ENCODE assay signal across 19 cellular contexts in the genomic region with DNA sequence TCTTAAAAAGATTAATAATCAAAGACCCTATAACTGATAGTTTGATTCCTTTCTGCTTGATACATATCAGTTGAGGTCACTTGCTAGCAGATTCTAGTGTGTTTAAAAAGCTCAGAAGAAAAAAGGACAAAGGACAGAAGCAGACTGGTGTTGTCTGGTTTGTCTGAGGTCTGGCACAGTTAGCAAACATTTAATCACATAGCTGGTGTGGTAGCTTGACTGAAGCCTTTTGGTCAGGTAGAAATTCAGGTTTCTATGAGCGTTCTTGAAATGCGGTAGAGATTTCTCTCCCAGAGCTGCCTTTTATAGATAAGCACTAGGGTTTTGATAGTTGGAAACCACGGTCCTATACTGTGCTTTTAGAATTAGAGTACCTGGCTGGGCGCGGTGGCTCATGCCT. TPM values are rescaled to one million over a fixed set of nuclear protein-coding genes. Genes with fewer than 3 reads are reported as not detected.
A peak's percentile ranks its signal among the peaks of the same experiment; 100 is the strongest.
DNase-seq lines count a peak whose midpoint lies in the region; ATAC-seq and TF ChIP-seq lines count a peak whose summit lies in the region.
"Had no signal": no experiment of that assay in that cellular context is flagged by ENCODE, and none has a peak within 500 bp of the region (broad histone marks: within the 10 kb centered on the region; RNA-seq: fewer than 3 reads in every experiment).

No MANE protein-coding gene starts in this region.

- H3K27me3 ChIP-seq in PC-3 (ENCODE audit: low read length) = no peaks in the 10 kb centered on the region
- peaks cover 10% of the 10 kb centered on the region for H3K27me3 ChIP-seq in adrenal gland
- H3K27me3 ChIP-seq in GM23338 (ENCODE audit: insufficient read depth) = peaks cover 19% of the 10 kb centered on the region
- H3K27me3 ChIP-seq: BLaER1 treated with 17β-estradiol and CSF1 and Interleukin-3, amounts not matched to agents 10 nM and 100 nM; SJSA1 had no signal

- H3K36me3 Mint-ChIP-seq in GM23338 (ENCODE audit: low read depth) = peaks cover 11% of the 10 kb centered on the region; the same call in 2 of the 3 replicates
- H3K36me3 Mint-ChIP-seq: CD4-positive, alpha-beta memory T cell had no signal

- H3K9me2 ChIP-seq in PC-3 (replicated peaks; ENCODE audit: low read length) = no peaks in the 10 kb centered on the region
- H3K9me2 ChIP-seq in GM23338 (ENCODE audit: insufficient read depth) = no peaks in the 10 kb centered on the region

- H2AFZ ChIP-seq in PC-3 (ENCODE audit: low read length) = no peak overlapping the region
- H2AFZ ChIP-seq in GM23338 = no peak overlapping the region

- TF ChIP-seq CTCF in PC-3 (conservative IDR thresholded peaks at IDR 0.05; ENCODE audit: low read depth, low read length) (no peak), adrenal gland (IDR thresholded peaks at IDR 0.05) (no peak), GM23338 (conservative IDR thresholded peaks at IDR 0.05; ENCODE audit: low read depth in 2 of 2) (no peak)

- peaks cover 30% of the 10 kb centered on the region for H3K4me1 Mint-ChIP-seq in GM23338
- H3K4me1 Mint-ChIP-seq: CD4-positive, alpha-beta memory T cell had no signal

- no TSS peak for BruUV-seq in PC-3 (replicated peaks; lab: Mats Ljungman, UMichigan)

- H4K20me1 ChIP-seq in PC-3 (ENCODE audit: low read length) = no peaks in the 10 kb centered on the region
- 0 out of 2 replicates have a peak, but pooled peaks cover 7% of the 10 kb centered on the region for H4K20me1 ChIP-seq in GM23338 (replicated peaks; ENCODE audit: insufficient read depth)
- H4K20me1 ChIP-seq: BLaER1 treated with 17β-estradiol and CSF1 and Interleukin-3, amounts not matched to agents 10 nM and 100 nM had no signal

- ATAC-seq in PC-3 (no peak), GM23338 (no peak)

- WGBS in adrenal gland, 4 donors = 88 to 98% (median 92%) methylated on average over 5 of the region's 5 CpGs

- H3K4me3 ChIP-seq in PC-3 (ENCODE audit: low read length) (no peak overlapping the region), adrenal gland (no peak overlapping the region), GM23338 (no peak overlapping the region)
- H3K4me3 ChIP-seq: BLaER1 treated with 17β-estradiol and CSF1 and Interleukin-3, amounts not matched to agents 10 nM and 100 nM; SJSA1 had no signal

- no peak overlapping the region for H3K27ac ChIP-seq in PC-3 (ENCODE audit: low read length)
- H3K27ac ChIP-seq in adrenal gland = no peak overlapping the region
- no peak overlapping the region for H3K27ac ChIP-seq in GM23338 (ENCODE audit: low read depth)
- H3K27ac ChIP-seq: BLaER1 treated with 17β-estradiol and CSF1 and Interleukin-3, amounts not matched to agents 10 nM and 100 nM; SJSA1 had no signal

- 0 out of 2 replicates have a peak, but pooled peaks cover 4% of the 10 kb centered on the region for H3K4me1 ChIP-seq in PC-3 (ENCODE audit: insufficient read depth, low read length)
- H3K4me1 ChIP-seq in adrenal gland (replicated peaks in 1 of 2) = no peaks in the 10 kb centered on the region
- H3K4me1 ChIP-seq in GM23338 (ENCODE audit: insufficient read depth) = peaks cover 5% of the 10 kb centered on the region
- H3K4me1 ChIP-seq: BLaER1 treated with 17β-estradiol and CSF1 and Interleukin-3, amounts not matched to agents 10 nM and 100 nM; Caco-2 had no signal

- H3K27me3 Mint-ChIP-seq in GM23338 (ENCODE audit: insufficient read depth, low read depth, poor library complexity) = peaks cover 17% of the 10 kb centered on the region

- POLR2A ChIA-PET in PC-3 (lab: Charles Lee; ENCODE audit: unreplicated experiment) = no interaction called here

- TF ChIP-seq POLR2A in adrenal gland (IDR thresholded peaks at IDR 0.05) = no peak

- H3K79me2 ChIP-seq in PC-3 (ENCODE audit: low read length) = no peaks in the 10 kb centered on the region
- H3K79me2 ChIP-seq in GM23338 (replicated peaks; ENCODE audit: insufficient read depth) = no peaks in the 10 kb centered on the region

- no peaks in the 10 kb centered on the region for H3K36me3 ChIP-seq in PC-3 (ENCODE audit: low read depth, low read length)
- no peaks in the 10 kb centered on the region for H3K36me3 ChIP-seq in adrenal gland (replicated peaks in 1 of 2)
- no peaks in the 10 kb centered on the region; the same call in 1 of the 2 replicates for H3K36me3 ChIP-seq in GM23338 (ENCODE audit: insufficient read depth)
- H3K36me3 ChIP-seq: BLaER1 treated with 17β-estradiol and CSF1 and Interleukin-3, amounts not matched to agents 10 nM and 100 nM; SJSA1 had no signal

- H3K4me3 Mint-ChIP-seq in GM23338 = no peak overlapping the region
- H3K4me3 Mint-ChIP-seq: CD4-positive, alpha-beta memory T cell had no signal

- intact Hi-C loops in PC-3 (cut with micrococcal nuclease) (no loop called here), adrenal gland (cut with DNase I) (no loop called here)

- CTCF ChIA-PET in PC-3 (lab: Charles Lee) = no interaction called here

- DNase-seq in NCI-H2196 (lab: John Stamatoyannopoulos, UW; ENCODE audit: unreplicated experiment) (peak; percentile 14), NCI-H2196 treated with DMSO at 0.1 percent for 48 hours (lab: John Stamatoyannopoulos, UW; ENCODE audit: unreplicated experiment) (no peak), PC-3 (peak; percentile 17), islet precursor cell (peak; percentile 26), adrenal gland (no peak), mucosa of gallbladder (ENCODE audit: low spot score) (no peak), GM23338 (ENCODE audit: low spot score) (no peak)
- DNase-seq: 8988T; Caco-2; CD4-positive, alpha-beta memory T cell; DMS 273 treated with DMSO at 0.1 percent for 48 hours; GF-D8; KG1; NCI-H1436 treated with DMSO at 0.1 percent for 48 hours; NCI-H510A; NCI-H748 treated with DMSO at 0.1 percent for 48 hours had no signal

- H3F3A ChIP-seq in PC-3 (ENCODE audit: low read length, unreplicated experiment) = no peaks in the 10 kb centered on the region
- H3F3A ChIP-seq in GM23338 (replicated peaks; ENCODE audit: low read depth) = no peaks in the 10 kb centered on the region

- H3K9me3 ChIP-seq in PC-3 (ENCODE audit: low read length) (no peaks in the 10 kb centered on the region), adrenal gland (replicated peaks in 1 of 3) (no peaks in the 10 kb centered on the region)
- H3K9me3 ChIP-seq: Caco-2, SJSA1 had no signal

- no peak overlapping the region for H3K27ac Mint-ChIP-seq in GM23338
- H3K27ac Mint-ChIP-seq: CD4-positive, alpha-beta memory T cell had no signal

- peaks cover 11% of the 10 kb centered on the region; the same call in 2 of the 3 replicates for H3K9me3 Mint-ChIP-seq in GM23338
- H3K9me3 Mint-ChIP-seq: CD4-positive, alpha-beta memory T cell had no signal

- H3K4me2 ChIP-seq in PC-3 (ENCODE audit: low read length) = no peak overlapping the region
- H3K4me2 ChIP-seq in GM23338 = no peak overlapping the region
- H3K4me2 ChIP-seq: BLaER1 treated with 17β-estradiol and CSF1 and Interleukin-3, amounts not matched to agents 10 nM and 100 nM had no signal

- no peak overlapping the region for H3K9ac ChIP-seq in PC-3 (ENCODE audit: low read length)
- H3K9ac ChIP-seq: BLaER1 treated with 17β-estradiol and CSF1 and Interleukin-3, amounts not matched to agents 10 nM and 100 nM had no signal

TF ChIP-seq in GM23338, 12 proteins besides CTCF, POLR2A, EP300 and RAD21:
- TF ChIP-seq STAT1 (IDR thresholded peaks at IDR 0.05; ENCODE audit: unreplicated experiment) (no peak), EZH2phosphoT487 (IDR thresholded peaks at IDR 0.05; ENCODE audit: unreplicated experiment) (no peak)

RNA-seq across cellular contexts. Expression of gene TSPAN11, which starts 4.7 kb away (rescaled TPM):
- not detected in 2 replicates for total RNA-seq in PC-3 (2014; rRNA removed)
- total RNA-seq in adrenal gland = 1 to 10 TPM in 5 of 8 donors, under 1 TPM in 3; 0.30 to 6.2 (median 1.9) TPM
- 1 to 10 TPM in 1 of 3 donors, under 1 TPM in 2; 0.74 to 1.2 (median 0.95) TPM for polyA plus RNA-seq in adrenal gland
- total RNA-seq in mucosa of gallbladder = 6.7 TPM
- 3.6 and 6.0 TPM in 2 replicates for total RNA-seq in GM23338 (2014; rRNA removed; shearing (Covaris generic))
- 1.1 and 2.1 TPM in 2 replicates for polyA plus RNA-seq in GM23338 (2016; fragmentation: Nextera tagmentation; extraction: Ambion mirVana)
- total RNA-seq: Caco-2; CD4-positive, alpha-beta memory T cell; OCI-LY7 had no signal
- polyA plus RNA-seq: CD4-positive, alpha-beta memory T cell had no signal

Comparison
In these comparisons a context has a peak if more than half of its experiments do, and no peak if none do; other contexts are left out.
1. DNase-seq: peak in NCI-H2196 (single experiment), PC-3 (single experiment) and islet precursor cell (single experiment); none in NCI-H2196 treated with DMSO at 0.1 percent for 48 hours (single experiment), adrenal gland (0 of 7), mucosa of gallbladder (single experiment) and GM23338 (single experiment).